In genomic region chr11:62905927-62906531, GRCh38 we compare ENCODE assay signal across 8 cellular contexts. TPM values are rescaled to one million over a fixed set of nuclear protein-coding genes. Genes with fewer than 3 reads are reported as not detected.
DNase-seq lines count a peak whose midpoint lies in the region; ATAC-seq, FAIRE-seq and TF ChIP-seq lines count a peak whose summit lies in the region.

No MANE protein-coding gene starts in this region.

- H3K4me3 Mint-ChIP-seq in CD4-positive, CD25-positive, alpha-beta regulatory T cell: no peak overlapping the region
- H3K4me3 Mint-ChIP-seq in activated B cell treated with CpG ODN at 0.5 μM for 24 hours: no peak overlapping the region

- peak; percentile 91 for TF ChIP-seq CTCF in activated B cell treated with CpG ODN at 0.5 μM for 24 hours (IDR thresholded peaks at IDR 0.05)
- peak; percentile 99 for TF ChIP-seq CTCF in bronchial epithelial cell (IDR thresholded peaks at IDR 0.05; ENCODE audit: insufficient read depth, low read length, severe bottlenecking)
- peak; percentile 99 for TF ChIP-seq CTCF in kidney epithelial cell (IDR thresholded peaks at IDR 0.05; ENCODE audit: insufficient read depth, low read length, poor library complexity, severe bottlenecking)

- peaks cover 5% of the 10 kb centered on the region for H3K27me3 ChIP-seq in CD4-positive, CD25-positive, alpha-beta regulatory T cell (ENCODE audit: control insufficient read depth, insufficient read depth, low read length)
- peaks cover 3% of the 10 kb centered on the region; the same call in 1 of the 2 replicates for H3K27me3 ChIP-seq in H7 (ENCODE audit: control insufficient read depth, insufficient read depth, low read length)
- H3K27me3 ChIP-seq in bronchial epithelial cell (ENCODE audit: control insufficient read depth, insufficient read depth, low read length): no peaks in the 10 kb centered on the region
- H3K27me3 ChIP-seq in kidney epithelial cell (ENCODE audit: control insufficient read depth, insufficient read depth, low read length): peaks cover 12% of the 10 kb centered on the region

- no peak overlapping the region for H3K4me3 ChIP-seq in CD4-positive, CD25-positive, alpha-beta regulatory T cell (ENCODE audit: low read depth, low read length)
- no peak overlapping the region for H3K4me3 ChIP-seq in H7 (ENCODE audit: insufficient read depth, low read depth, low read length)
- no peak overlapping the region for H3K4me3 ChIP-seq in bronchial epithelial cell (ENCODE audit: low read depth, low read length)
- H3K4me3 ChIP-seq in kidney epithelial cell (ENCODE audit: low read depth, low read length): no peak overlapping the region

- no peaks in the 10 kb centered on the region for H3K4me1 ChIP-seq in CD4-positive, CD25-positive, alpha-beta regulatory T cell (ENCODE audit: control insufficient read depth, insufficient read depth, low read length, poor library complexity, severe bottlenecking)

- H3K4me1 Mint-ChIP-seq in CD4-positive, CD25-positive, alpha-beta regulatory T cell: peaks cover 0 to 9% (median 6%) of the 10 kb centered on the region in 4 donors
- no peaks in the 10 kb centered on the region for H3K4me1 Mint-ChIP-seq in activated B cell treated with CpG ODN at 0.5 μM for 24 hours

- peak; percentile 65 to 80 (median 68) for DNase-seq in CD4-positive, CD25-positive, alpha-beta regulatory T cell
- peak; percentile 91 for DNase-seq in H7
- DNase-seq in NCI-H2196 (lab: John Stamatoyannopoulos, UW; ENCODE audit: unreplicated experiment): peak; percentile 85
- peak; percentile 63 for DNase-seq in activated B cell treated with CpG ODN at 0.5 μM for 24 hours
- peak; percentile 68 for DNase-seq in bronchial epithelial cell (ENCODE audit: low read depth)
- DNase-seq in kidney epithelial cell (ENCODE audit: low read depth): no peak
- DNase-seq in stimulated activated CD4-positive, alpha-beta T cell treated with anti-CD3 and anti-CD28 coated beads, Interleukin-1b, Interleukin-23, amount 100 ng/mL, for 48 hours: peak; percentile 79

- FAIRE-seq in bronchial epithelial cell (lab: Jason Lieb, UNC): no peak

- POLR2A ChIA-PET in activated B cell treated with CpG ODN at 0.5 μM for 24 hours (lab: Charles Lee): interaction anchor here (0.7 kb wide), 1 partner anchor 24 kb away, joined by 3 read pairs; no protein-coding TSS in a partner anchor

- H3K27me3 Mint-ChIP-seq in CD4-positive, CD25-positive, alpha-beta regulatory T cell: peaks cover 30% of the 10 kb centered on the region
- H3K27me3 Mint-ChIP-seq in activated B cell treated with CpG ODN at 0.5 μM for 24 hours: peaks cover 25% of the 10 kb centered on the region

- CTCF ChIA-PET in activated B cell treated with CpG ODN at 0.5 μM for 24 hours (lab: Charles Lee): interaction anchor here (0.8 to 6.8 kb wide), 21 partner anchors 8 to 129 kb away, joined by 3 to 227 read pairs (median 5); no protein-coding TSS in a partner anchor

- H3K9me3 Mint-ChIP-seq in CD4-positive, CD25-positive, alpha-beta regulatory T cell: no peaks in the 10 kb centered on the region
- no peaks in the 10 kb centered on the region for H3K9me3 Mint-ChIP-seq in activated B cell treated with CpG ODN at 0.5 μM for 24 hours

- H3K36me3 ChIP-seq in CD4-positive, CD25-positive, alpha-beta regulatory T cell (ENCODE audit: control insufficient read depth, insufficient read depth, low read length): no peaks in the 10 kb centered on the region
- no peaks in the 10 kb centered on the region for H3K36me3 ChIP-seq in H7 (replicated peaks; ENCODE audit: control insufficient read depth, insufficient read depth, low read length)
- no peaks in the 10 kb centered on the region for H3K36me3 ChIP-seq in bronchial epithelial cell (ENCODE audit: control insufficient read depth, insufficient read depth, low read length)
- H3K36me3 ChIP-seq in kidney epithelial cell (ENCODE audit: control insufficient read depth, insufficient read depth, low read length): no peaks in the 10 kb centered on the region

- H3K9me3 ChIP-seq in CD4-positive, CD25-positive, alpha-beta regulatory T cell (ENCODE audit: control insufficient read depth in 2 of 2, low read length in 2 of 2): no peaks in the 10 kb centered on the region

- no peaks in the 10 kb centered on the region for H3K36me3 Mint-ChIP-seq in CD4-positive, CD25-positive, alpha-beta regulatory T cell
- no peaks in the 10 kb centered on the region for H3K36me3 Mint-ChIP-seq in activated B cell treated with CpG ODN at 0.5 μM for 24 hours (ENCODE audit: low read depth)

- intact Hi-C loops in activated B cell treated with CpG ODN at 0.5 μM for 24 hours (cut with micrococcal nuclease): loop anchor here (1.0 to 10.0 kb wide), 3 partner anchors 69 to 729 kb away; no protein-coding TSS in a partner anchor

- no peak overlapping the region for H3K27ac ChIP-seq in CD4-positive, CD25-positive, alpha-beta regulatory T cell (ENCODE audit: insufficient read depth, low read length, poor library complexity, severe bottlenecking)

- H3K27ac Mint-ChIP-seq in CD4-positive, CD25-positive, alpha-beta regulatory T cell: peak overlapping the region in 1 of 3 donors; percentile 0
- no peak overlapping the region for H3K27ac Mint-ChIP-seq in activated B cell treated with CpG ODN at 0.5 μM for 24 hours

- ATAC-seq in CD4-positive, CD25-positive, alpha-beta regulatory T cell (ENCODE audit: low read depth in 2 of 2): peak; percentile 56 to 72
- ATAC-seq in activated B cell treated with CpG ODN at 0.5 μM for 24 hours (ENCODE audit: low read depth): peak; percentile 69
- ATAC-seq in GM19395 (IDR thresholded peaks at IDR 0.05; ENCODE audit: unreplicated experiment): no peak

RNA-seq across cellular contexts. Expression of gene CHRM1, which starts 15.1 kb away (rescaled TPM):
- not detected for total RNA-seq in CD4-positive, CD25-positive, alpha-beta regulatory T cell
- polyA plus RNA-seq in CD4-positive, CD25-positive, alpha-beta regulatory T cell: not detected
- not detected in 2 replicates for total RNA-seq in H7 (2014; rRNA removed; shearing (Covaris generic))
- total RNA-seq in activated B cell treated with CpG ODN at 0.5 μM for 24 hours: not detected in 2 replicates
- total RNA-seq in bronchial epithelial cell: not detected in 2 replicates
- total RNA-seq in kidney epithelial cell: not detected in 2 replicates

RNA-seq across cellular contexts. Expression of gene SLC3A2, which starts 25.3 kb away (rescaled TPM):
- total RNA-seq in CD4-positive, CD25-positive, alpha-beta regulatory T cell: 277 TPM
- polyA plus RNA-seq in CD4-positive, CD25-positive, alpha-beta regulatory T cell: 100 to 1,000 TPM; 158 to 172 (median 168) TPM
- 271 and 340 TPM in 2 replicates for total RNA-seq in H7 (2014; rRNA removed; shearing (Covaris generic))
- 270 and 274 TPM in 2 replicates for total RNA-seq in activated B cell treated with CpG ODN at 0.5 μM for 24 hours
- 1,292 and 1,548 TPM in 2 replicates for total RNA-seq in bronchial epithelial cell
- total RNA-seq in kidney epithelial cell: 441 and 475 TPM in 2 replicates
